In genomic region chr2:72944804-72945449, GRCh38 we compare ENCODE assay signal across 24 cellular contexts. TPM values are rescaled to one million over a fixed set of nuclear protein-coding genes. Genes with fewer than 3 reads are reported as not detected.
"Had no signal": no experiment of that assay in that cellular context is flagged by ENCODE, and none has a peak within 500 bp of the region (broad histone marks: within the 10 kb centered on the region; RNA-seq: fewer than 3 reads in every experiment).

No MANE protein-coding gene starts in this region.

- H3K4me3 Mint-ChIP-seq: IgD-negative memory B cell had no signal

- H3K4me3 ChIP-seq: K562, SJCRH30 had no signal

- H3K36me3 ChIP-seq: SJCRH30 had no signal

- H3K9me3 Mint-ChIP-seq: IgD-negative memory B cell had no signal

- DNase-seq: Kasumi-1, MM.1S, NCI-H1092 treated with DMSO at 0.1 percent for 48 hours, NCI-H1436, NCI-H187, NCI-H2029, NCI-H2081 treated with DMSO at 0.1 percent for 48 hours, NCI-H2171, NCI-H226, NCI-H446, NCI-H510A, NCI-H524 treated with DMSO at 0.1 percent for 48 hours, NCI-H69, NCI-H774, SHP77 treated with DMSO at 0.1 percent for 48 hours, SJCRH30, SW 1271 had no signal

- H3K27ac Mint-ChIP-seq: IgD-negative memory B cell had no signal

- H3K27me3 ChIP-seq: SJCRH30 had no signal

- ATAC-seq: K562, Panc1, SK-N-SH treated with all-trans-retinoic acid at 6 μM for 48 hours had no signal

- H3K27ac ChIP-seq: KMS-11, RWPE1, SJCRH30 had no signal

- H3K9me3 ChIP-seq: SJCRH30 had no signal

- H3K9ac ChIP-seq: KMS-11 had no signal

- H3K4me2 ChIP-seq: KMS-11 had no signal

RNA-seq across cellular contexts. Expression of gene EMX1, which starts 27.6 kb away (rescaled TPM):
- total RNA-seq: M059J, SJCRH30 had no signal
- polyA plus RNA-seq: IgD-negative memory B cell had no signal

RNA-seq across cellular contexts. Expression of gene SPR, which starts 57.7 kb away (rescaled TPM):
- polyA plus RNA-seq: IgD-negative memory B cell had no signal
